ENCODE assay signal across 8 cellular contexts in the genomic region with DNA sequence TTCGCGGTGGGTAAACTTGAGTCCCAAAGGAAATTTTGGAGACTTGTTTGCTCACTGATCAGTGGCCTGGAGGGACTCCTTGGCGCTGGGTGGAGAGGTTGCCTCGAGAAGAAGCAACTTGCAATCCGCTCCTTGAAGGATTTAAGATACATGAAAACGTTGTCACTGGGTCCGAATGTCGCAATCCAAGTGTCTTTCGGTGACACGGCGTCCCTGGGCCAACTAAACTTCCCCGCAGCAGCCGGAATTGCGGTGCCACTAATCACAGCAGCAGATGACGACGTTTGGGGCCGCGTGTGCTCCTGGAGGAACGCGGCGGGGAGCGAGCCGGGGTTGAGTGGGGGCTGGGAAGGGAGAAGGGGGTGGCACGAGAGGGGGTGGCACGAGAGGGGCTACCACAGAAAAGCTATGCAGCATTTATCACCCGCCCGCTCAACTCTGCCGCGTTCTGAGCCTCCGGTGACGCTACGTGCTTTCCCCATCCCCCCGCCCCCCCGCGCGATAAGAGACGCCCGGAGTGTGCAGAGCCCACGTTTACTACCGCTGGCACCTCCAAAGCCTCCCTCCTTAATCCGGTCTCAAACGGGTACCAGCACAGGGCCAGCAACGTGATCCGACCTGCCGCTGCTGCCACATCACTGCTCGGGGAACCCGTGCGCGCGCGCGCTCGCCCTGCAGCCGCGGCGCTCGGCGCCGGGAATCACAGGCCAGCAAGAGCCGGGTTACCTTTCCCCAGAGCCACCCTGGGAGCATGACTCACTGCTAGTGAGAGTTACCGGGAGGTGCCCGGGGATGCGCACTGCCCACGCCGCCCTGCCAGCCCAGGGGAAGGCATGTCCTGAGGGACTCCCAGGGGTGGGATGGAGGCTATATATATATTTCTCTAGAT. TPM values are rescaled to one million over a fixed set of nuclear protein-coding genes. Genes with fewer than 3 reads are reported as not detected.
DNase-seq lines count a peak whose midpoint lies in the region; ATAC-seq, FAIRE-seq and TF ChIP-seq lines count a peak whose summit lies in the region.

No MANE protein-coding gene starts in this region.

- DNase-seq in A549 (ENCODE audit: low read depth in 1 of 2, low spot score in 1 of 2) (peak; percentile 81 to 82), GM12892 (ENCODE audit: insufficient read length) (peak; percentile 34), NCI-H748 (lab: John Stamatoyannopoulos, UW; ENCODE audit: unreplicated experiment) (peak; percentile 77), frontal cortex (ENCODE audit: low spot score in 2 of 2) (peak; percentile 67 to 74), natural killer cell (no peak), ureter (ENCODE audit: low spot score) (peak; percentile 89)
- DNase-seq in activated naive CD4-positive, alpha-beta T cell treated with anti-CD3 and anti-CD28 coated beads for 36 hours = peak; percentile 53

- H3K4me3 Mint-ChIP-seq in activated naive CD4-positive, alpha-beta T cell treated with anti-CD3 and anti-CD28 coated beads for 36 hours = peak overlapping the region; percentile 82
- H3K4me3 Mint-ChIP-seq in natural killer cell = peak overlapping the region; percentile 60

- ATAC-seq in A549 = peak; percentile 77 to 85
- ATAC-seq in HG03045 (IDR thresholded peaks at IDR 0.05; ENCODE audit: unreplicated experiment) = peak; percentile 45
- peak in 1 of 3 donors; percentile 9 for ATAC-seq in natural killer cell

- H3K4me1 ChIP-seq in A549 = peaks cover 17% of the 10 kb centered on the region

- no peaks in the 10 kb centered on the region for H3K9me3 Mint-ChIP-seq in activated naive CD4-positive, alpha-beta T cell treated with anti-CD3 and anti-CD28 coated beads for 36 hours
- no peaks in the 10 kb centered on the region for H3K9me3 Mint-ChIP-seq in natural killer cell

- H3K27ac ChIP-seq in A549 = peak overlapping the region; percentile 71 to 78

- H3K4me3 ChIP-seq in A549 = peak overlapping the region; percentile 73

- FAIRE-seq in A549 (lab: Jason Lieb, UNC) = no peak
- FAIRE-seq in GM12892 (lab: Jason Lieb, UNC) = peak; percentile 70
- FAIRE-seq in frontal cortex (lab: Jason Lieb, UNC) = no peak

- TF ChIP-seq CTCF in A549 (IDR thresholded peaks at IDR 0.05) (no peak), natural killer cell (IDR thresholded peaks at IDR 0.05) (no peak)

- peaks cover 23% of the 10 kb centered on the region for H3K4me1 Mint-ChIP-seq in activated naive CD4-positive, alpha-beta T cell treated with anti-CD3 and anti-CD28 coated beads for 36 hours (ENCODE audit: low read depth)
- H3K4me1 Mint-ChIP-seq in natural killer cell = peaks cover 18 to 35% of the 10 kb centered on the region in 2 donors

- under 1% methylated on average over 32 of the region's 65 CpGs for WGBS in A549 (ENCODE audit: missing lambda C conversion rate)

- intact Hi-C loops in activated naive CD4-positive, alpha-beta T cell treated with anti-CD3 and anti-CD28 coated beads for 36 hours (cut with micrococcal nuclease) = loop anchor here (2.0 kb wide), 2 partner anchors 167 to 889 kb away; a partner anchor contains a TSS
- intact Hi-C loops in natural killer cell (cut with micrococcal nuclease) = no loop called here

- H3K9me3 ChIP-seq in A549 = no peaks in the 10 kb centered on the region

- no peak for TF ChIP-seq RAD21 in A549 (conservative IDR thresholded peaks at IDR 0.05 in 1 of 2, IDR thresholded peaks at IDR 0.05 in 1 of 2)

- H3K4me2 ChIP-seq in A549 = peak overlapping the region; percentile 99

- H3K36me3 Mint-ChIP-seq in activated naive CD4-positive, alpha-beta T cell treated with anti-CD3 and anti-CD28 coated beads for 36 hours (ENCODE audit: low read depth) = no peaks in the 10 kb centered on the region
- no peaks in the 10 kb centered on the region for H3K36me3 Mint-ChIP-seq in natural killer cell

- TF ChIP-seq POLR2A in A549 (IDR thresholded peaks at IDR 0.05; ENCODE audit: low read length) (no peak), GM12892 (IDR thresholded peaks at IDR 0.05; ENCODE audit: low read depth, low read length) (no peak)

- POLR2A ChIA-PET in A549 (lab: Yijun Ruan, JAX) = interaction anchor here (0.8 to 4.7 kb wide), 4 partner anchors 28 to 149 kb away, joined by 3 to 28 read pairs (median 4); no protein-coding TSS in a partner anchor

- H3K27me3 Mint-ChIP-seq in activated naive CD4-positive, alpha-beta T cell treated with anti-CD3 and anti-CD28 coated beads for 36 hours (ENCODE audit: low read depth) = peaks cover 69% of the 10 kb centered on the region
- H3K27me3 Mint-ChIP-seq in natural killer cell (ENCODE audit: low read depth in 2 of 2) = peaks cover 57 to 74% of the 10 kb centered on the region in 2 donors

- TF ChIP-seq EP300 in A549 (IDR thresholded peaks at IDR 0.05) = no peak

- CTCF ChIA-PET in A549 (lab: Yijun Ruan, JAX) = interaction anchor here (7.7 kb wide), 1 partner anchor 147 kb away, joined by 110 read pairs; no protein-coding TSS in a partner anchor
- CTCF ChIA-PET in activated naive CD4-positive, alpha-beta T cell treated with anti-CD3 and anti-CD28 coated beads for 36 hours (lab: Charles Lee) = no interaction called here

- no peak overlapping the region for H3K27ac Mint-ChIP-seq in activated naive CD4-positive, alpha-beta T cell treated with anti-CD3 and anti-CD28 coated beads for 36 hours
- H3K27ac Mint-ChIP-seq in natural killer cell = no peak overlapping the region

TF ChIP-seq in A549, 52 proteins besides CTCF, POLR2A, EP300 and RAD21 (continues in another document):
- TF ChIP-seq, protein P1, sequence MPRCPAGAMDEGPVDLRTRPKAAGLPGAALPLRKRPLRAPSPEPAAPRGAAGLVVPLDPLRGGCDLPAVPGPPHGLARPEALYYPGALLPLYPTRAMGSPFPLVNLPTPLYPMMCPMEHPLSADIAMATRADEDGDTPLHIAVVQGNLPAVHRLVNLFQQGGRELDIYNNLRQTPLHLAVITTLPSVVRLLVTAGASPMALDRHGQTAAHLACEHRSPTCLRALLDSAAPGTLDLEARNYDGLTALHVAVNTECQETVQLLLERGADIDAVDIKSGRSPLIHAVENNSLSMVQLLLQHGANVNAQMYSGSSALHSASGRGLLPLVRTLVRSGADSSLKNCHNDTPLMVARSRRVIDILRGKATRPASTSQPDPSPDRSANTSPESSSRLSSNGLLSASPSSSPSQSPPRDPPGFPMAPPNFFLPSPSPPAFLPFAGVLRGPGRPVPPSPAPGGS (IDR thresholded peaks at IDR 0.05) = no peak
- no peak for TF ChIP-seq GATA3 (IDR thresholded peaks at IDR 0.05; ENCODE audit: borderline replicate concordance)
- TF ChIP-seq EHF (CRISPR knock-in tag; IDR thresholded peaks at IDR 0.05) = no peak
- TF ChIP-seq, protein P2, sequence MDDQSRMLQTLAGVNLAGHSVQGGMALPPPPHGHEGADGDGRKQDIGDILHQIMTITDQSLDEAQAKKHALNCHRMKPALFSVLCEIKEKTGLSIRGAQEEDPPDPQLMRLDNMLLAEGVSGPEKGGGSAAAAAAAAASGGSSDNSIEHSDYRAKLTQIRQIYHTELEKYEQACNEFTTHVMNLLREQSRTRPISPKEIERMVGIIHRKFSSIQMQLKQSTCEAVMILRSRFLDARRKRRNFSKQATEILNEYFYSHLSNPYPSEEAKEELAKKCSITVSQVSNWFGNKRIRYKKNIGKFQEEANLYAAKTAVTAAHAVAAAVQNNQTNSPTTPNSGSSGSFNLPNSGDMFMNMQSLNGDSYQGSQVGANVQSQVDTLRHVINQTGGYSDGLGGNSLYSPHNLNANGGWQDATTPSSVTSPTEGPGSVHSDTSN (IDR thresholded peaks at IDR 0.05) = no peak
- TF ChIP-seq MYC (IDR thresholded peaks at IDR 0.05; ENCODE audit: borderline replicate concordance, low read length) = no peak
- no peak for TF ChIP-seq TP53 (CRISPR knock-in tag; IDR thresholded peaks at IDR 0.05)
- no peak for TF ChIP-seq HOXB13 (CRISPR knock-in tag; IDR thresholded peaks at IDR 0.05; ENCODE audit: low read depth)
- no peak for TF ChIP-seq ESRRA (IDR thresholded peaks at IDR 0.05; ENCODE audit: borderline replicate concordance, low read length)
- TF ChIP-seq ZFP36 (IDR thresholded peaks at IDR 0.05; ENCODE audit: borderline replicate concordance, partially characterized antibody) = no peak
- TF ChIP-seq RARB (CRISPR knock-in tag; IDR thresholded peaks at IDR 0.05) = no peak
- TF ChIP-seq, protein P3, sequence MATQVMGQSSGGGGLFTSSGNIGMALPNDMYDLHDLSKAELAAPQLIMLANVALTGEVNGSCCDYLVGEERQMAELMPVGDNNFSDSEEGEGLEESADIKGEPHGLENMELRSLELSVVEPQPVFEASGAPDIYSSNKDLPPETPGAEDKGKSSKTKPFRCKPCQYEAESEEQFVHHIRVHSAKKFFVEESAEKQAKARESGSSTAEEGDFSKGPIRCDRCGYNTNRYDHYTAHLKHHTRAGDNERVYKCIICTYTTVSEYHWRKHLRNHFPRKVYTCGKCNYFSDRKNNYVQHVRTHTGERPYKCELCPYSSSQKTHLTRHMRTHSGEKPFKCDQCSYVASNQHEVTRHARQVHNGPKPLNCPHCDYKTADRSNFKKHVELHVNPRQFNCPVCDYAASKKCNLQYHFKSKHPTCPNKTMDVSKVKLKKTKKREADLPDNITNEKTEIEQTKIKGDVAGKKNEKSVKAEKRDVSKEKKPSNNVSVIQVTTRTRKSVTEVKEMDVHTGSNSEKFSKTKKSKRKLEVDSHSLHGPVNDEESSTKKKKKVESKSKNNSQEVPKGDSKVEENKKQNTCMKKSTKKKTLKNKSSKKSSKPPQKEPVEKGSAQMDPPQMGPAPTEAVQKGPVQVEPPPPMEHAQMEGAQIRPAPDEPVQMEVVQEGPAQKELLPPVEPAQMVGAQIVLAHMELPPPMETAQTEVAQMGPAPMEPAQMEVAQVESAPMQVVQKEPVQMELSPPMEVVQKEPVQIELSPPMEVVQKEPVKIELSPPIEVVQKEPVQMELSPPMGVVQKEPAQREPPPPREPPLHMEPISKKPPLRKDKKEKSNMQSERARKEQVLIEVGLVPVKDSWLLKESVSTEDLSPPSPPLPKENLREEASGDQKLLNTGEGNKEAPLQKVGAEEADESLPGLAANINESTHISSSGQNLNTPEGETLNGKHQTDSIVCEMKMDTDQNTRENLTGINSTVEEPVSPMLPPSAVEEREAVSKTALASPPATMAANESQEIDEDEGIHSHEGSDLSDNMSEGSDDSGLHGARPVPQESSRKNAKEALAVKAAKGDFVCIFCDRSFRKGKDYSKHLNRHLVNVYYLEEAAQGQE (IDR thresholded peaks at IDR 0.05) = no peak
- TF ChIP-seq NPAS2 (CRISPR knock-in tag; IDR thresholded peaks at IDR 0.05; ENCODE audit: borderline replicate concordance) = no peak
- no peak for TF ChIP-seq KDM5A (IDR thresholded peaks at IDR 0.05)

RNA-seq across cellular contexts. Expression of a gene that starts 0.9 kb away (rescaled TPM):
- polyA plus RNA-seq in A549 (2011; rRNA removed) (0.22 and 0.41 TPM in 2 replicates), A549 (2017; fragmentation: RNase III; extraction: RNeasy Plus Mini Kit Qiagen cat#74134 plus additional on column Dnase treatment) (0.52 to 1.1 TPM (median 0.81 TPM) in 3 replicates)
- 0.09 and 0.17 TPM in 2 replicates for polyA plus RNA-seq in A549 (2012; cell fraction: cytosol; rRNA removed)
- 0.32 and 0.42 TPM in 2 replicates for polyA plus RNA-seq in A549 (2012; cell fraction: nucleus; rRNA removed)
- not detected in 2 replicates for polyA minus RNA-seq in A549 (2011; rRNA and poly(A)+ RNA removed)
- polyA plus RNA-seq in GM12892 (2012; ENCODE audit: missing spikeins) = 1.5 TPM
- not detected for total RNA-seq in activated naive CD4-positive, alpha-beta T cell treated with anti-CD3 and anti-CD28 coated beads for 36 hours
- total RNA-seq in frontal cortex (0.41 TPM), natural killer cell (1 to 10 TPM in 1 of 3 donors, under 1 TPM in 1, not detected in 1; 0.09 to 3.7 TPM), ureter (186 TPM)

Comparison
In these comparisons a context has a peak if more than half of its experiments do, and no peak if none do; other contexts are left out.
1. RNA of a gene that starts 0.9 kb away (total RNA-seq): 186 TPM in ureter (single experiment); 0.41 TPM in frontal cortex (single experiment), not detected in activated naive CD4-positive, alpha-beta T cell treated with anti-CD3 and anti-CD28 coated beads for 36 hours and 0.09 to 3.7 TPM in natural killer cell; every median in the first group is over 10 times any median in the second.